Comparison of ENCODE assay signal across 14 cellular contexts in genomic region chr6:15513801-15514711, GRCh38.
DNase-seq lines count a peak whose midpoint lies in the region; ATAC-seq, FAIRE-seq and TF ChIP-seq lines count a peak whose summit lies in the region.
"Had no signal": no experiment of that assay in that cellular context is flagged by ENCODE, and none has a peak within 500 bp of the region (broad histone marks: within the 10 kb centered on the region; RNA-seq: fewer than 3 reads in every experiment).

No MANE protein-coding gene starts in this region.

- intact Hi-C loops in heart right ventricle (cut with DNase I): loop anchor here in 1 of 10 donors (5.0 kb wide), 1 partner anchor 108 kb away; no protein-coding TSS in a partner anchor

- H3K9me3 ChIP-seq in heart right ventricle: no peaks in the 10 kb centered on the region

- no peak for ATAC-seq in activated naive CD8-positive, alpha-beta T cell treated with anti-CD3 and anti-CD28 coated beads, Interleukin-2, amount 10 ng/mL, durations not matched to agents 7 days and 5 days (ENCODE audit: low read depth)
- ATAC-seq in memory B cell (ENCODE audit: low read depth) (no peak), HG02870 (IDR thresholded peaks at IDR 0.05; ENCODE audit: unreplicated experiment) (no peak), heart right ventricle (no peak)

- H3K27me3 ChIP-seq in heart right ventricle: no peaks in the 10 kb centered on the region

- peaks cover 6% of the 10 kb centered on the region for H3K4me1 Mint-ChIP-seq in activated naive CD8-positive, alpha-beta T cell treated with anti-CD3 and anti-CD28 coated beads, Interleukin-2, amount 10 ng/mL, durations not matched to agents 7 days and 5 days
- H3K4me1 Mint-ChIP-seq in memory B cell: peaks cover 2% of the 10 kb centered on the region
- H3K4me1 Mint-ChIP-seq: activated naive CD4-positive, alpha-beta T cell treated with anti-CD3 and anti-CD28 coated beads, Interleukin-2, amount 10 ng/mL, durations not matched to agents 7 days and 5 days; mesothelial cell of epicardium had no signal

- TF ChIP-seq CTCF in heart right ventricle (IDR thresholded peaks at IDR 0.05): no peak

- DNase-seq in AG20443 (ENCODE audit: low spot score): peak; percentile 67
- peak; percentile 45 for DNase-seq in H54 (ENCODE audit: insufficient read length, low spot score)
- DNase-seq in activated naive CD8-positive, alpha-beta T cell treated with anti-CD3 and anti-CD28 coated beads, Interleukin-2, amount 10 ng/mL, durations not matched to agents 7 days and 5 days: no peak
- DNase-seq in memory B cell (ENCODE audit: low spot score in 2 of 2): no peak
- DNase-seq in effector CD4-positive, alpha-beta T cell: no peak
- DNase-seq in effector CD8-positive, alpha-beta T cell (lab: John Stamatoyannopoulos, UW): no peak
- DNase-seq in heart right ventricle: no peak
- DNase-seq: activated naive CD4-positive, alpha-beta T cell treated with anti-CD3 and anti-CD28 coated beads, Interleukin-2, amount 10 ng/mL, durations not matched to agents 7 days and 5 days; EL; NCI-H1694 treated with DMSO at 0.1 percent for 48 hours; NCI-H69; stimulated activated CD4-positive, alpha-beta T cell treated with anti-CD3 and anti-CD28 coated beads, Interleukin-1b, Interleukin-23, amount 100 ng/mL, for 48 hours had no signal

- H3K4me3 Mint-ChIP-seq in activated naive CD8-positive, alpha-beta T cell treated with anti-CD3 and anti-CD28 coated beads, Interleukin-2, amount 10 ng/mL, durations not matched to agents 7 days and 5 days: no peak overlapping the region
- H3K4me3 Mint-ChIP-seq in memory B cell: no peak overlapping the region
- H3K4me3 Mint-ChIP-seq: activated naive CD4-positive, alpha-beta T cell treated with anti-CD3 and anti-CD28 coated beads, Interleukin-2, amount 10 ng/mL, durations not matched to agents 7 days and 5 days; mesothelial cell of epicardium had no signal

- no peaks in the 10 kb centered on the region for H3K9me3 Mint-ChIP-seq in activated naive CD8-positive, alpha-beta T cell treated with anti-CD3 and anti-CD28 coated beads, Interleukin-2, amount 10 ng/mL, durations not matched to agents 7 days and 5 days
- H3K9me3 Mint-ChIP-seq in memory B cell: no peaks in the 10 kb centered on the region
- H3K9me3 Mint-ChIP-seq: activated naive CD4-positive, alpha-beta T cell treated with anti-CD3 and anti-CD28 coated beads, Interleukin-2, amount 10 ng/mL, durations not matched to agents 7 days and 5 days; mesothelial cell of epicardium had no signal

- peaks cover 0 to 28% (median 13%) of the 10 kb centered on the region in 9 donors for H3K4me1 ChIP-seq in heart right ventricle

- H3K27me3 Mint-ChIP-seq in activated naive CD8-positive, alpha-beta T cell treated with anti-CD3 and anti-CD28 coated beads, Interleukin-2, amount 10 ng/mL, durations not matched to agents 7 days and 5 days: no peaks in the 10 kb centered on the region
- no peaks in the 10 kb centered on the region for H3K27me3 Mint-ChIP-seq in memory B cell
- H3K27me3 Mint-ChIP-seq: activated naive CD4-positive, alpha-beta T cell treated with anti-CD3 and anti-CD28 coated beads, Interleukin-2, amount 10 ng/mL, durations not matched to agents 7 days and 5 days had no signal

- no peak for FAIRE-seq in H54 (lab: Jason Lieb, UNC)

- 85 to 89% methylated on average over 21 of the region's 21 CpGs for WGBS in heart right ventricle, 2 donors

- peaks cover 12% of the 10 kb centered on the region for H3K36me3 Mint-ChIP-seq in activated naive CD8-positive, alpha-beta T cell treated with anti-CD3 and anti-CD28 coated beads, Interleukin-2, amount 10 ng/mL, durations not matched to agents 7 days and 5 days
- H3K36me3 Mint-ChIP-seq in memory B cell: peaks cover 41% of the 10 kb centered on the region

- no peak overlapping the region for H3K4me3 ChIP-seq in heart right ventricle

- H3K27ac Mint-ChIP-seq in activated naive CD8-positive, alpha-beta T cell treated with anti-CD3 and anti-CD28 coated beads, Interleukin-2, amount 10 ng/mL, durations not matched to agents 7 days and 5 days: peak overlapping the region; percentile 42
- peak overlapping the region; percentile 83 for H3K27ac Mint-ChIP-seq in memory B cell
- H3K27ac Mint-ChIP-seq: mesothelial cell of epicardium had no signal

- TF ChIP-seq POLR2A in H54 (IDR thresholded peaks at IDR 0.05; ENCODE audit: low read depth, low read length): no peak

- no peak overlapping the region for H3K27ac ChIP-seq in heart right ventricle

- peaks cover 0 to 99% (median 41%) of the 10 kb centered on the region in 9 donors for H3K36me3 ChIP-seq in heart right ventricle

- POLR2A ChIA-PET in activated naive CD8-positive, alpha-beta T cell treated with anti-CD3 and anti-CD28 coated beads, Interleukin-2, amount 10 ng/mL, durations not matched to agents 7 days and 5 days (lab: Charles Lee): no interaction called here

Comparison
In these comparisons a context has a peak if more than half of its experiments do, and no peak if none do; other contexts are left out.
1. DNase-seq: peak in AG20443 (single experiment) and H54 (single experiment); none in activated naive CD8-positive, alpha-beta T cell treated with anti-CD3 and anti-CD28 coated beads, Interleukin-2, amount 10 ng/mL, durations not matched to agents 7 days and 5 days (single experiment), memory B cell (0 of 2), effector CD4-positive, alpha-beta T cell (single experiment), effector CD8-positive, alpha-beta T cell (single experiment) and heart right ventricle (0 of 2).